In genomic region chr6:109045423-109046012, GRCh38 we compare ENCODE assay signal across 17 cellular contexts. TPM values are rescaled to one million over a fixed set of nuclear protein-coding genes. Genes with fewer than 3 reads are reported as not detected.
DNase-seq lines count a peak whose midpoint lies in the region; ATAC-seq, FAIRE-seq and TF ChIP-seq lines count a peak whose summit lies in the region.
"Had no signal": no experiment of that assay in that cellular context is flagged by ENCODE, and none has a peak within 500 bp of the region (broad histone marks: within the 10 kb centered on the region; RNA-seq: fewer than 3 reads in every experiment).

No MANE protein-coding gene starts in this region.

- no peaks in the 10 kb centered on the region for H3K9me2 ChIP-seq in GM23248 (ENCODE audit: insufficient read depth)

- no peak overlapping the region for H3K9ac ChIP-seq in K562 (ENCODE audit: insufficient read depth in 1 of 2, low read depth in 2 of 2, low read length in 2 of 2)
- no peak overlapping the region for H3K9ac ChIP-seq in GM23248

- in situ Hi-C loops in Panc1 (cut with HindIII; ENCODE audit: low pct_unique_long_range_greater_than_20kb, low sequenced_read_pairs) (no loop called here), K562 (cut with MboI) (no loop called here), GM23248 (cut with MboI) (no loop called here)

- no TSS peak for BruUV-seq in Panc1 (replicated peaks; lab: Mats Ljungman, UMichigan)
- BruUV-seq in K562 (replicated peaks; lab: Mats Ljungman, UMichigan): no TSS peak

- POLR2A ChIA-PET in CD8-positive, alpha-beta memory T cell (lab: Charles Lee): no interaction called here
- POLR2A ChIA-PET in Panc1 (lab: Charles Lee): no interaction called here
- POLR2A ChIA-PET in K562 (lab: Yijun Ruan, JAX): interaction anchor here (0.8 to 1.4 kb wide), 2 partner anchors 11 to 74 kb away, joined by 3 read pairs; no protein-coding TSS in a partner anchor

- peak overlapping the region in 7 of 8 donors; percentile 12 to 82 (median 44) for H3K27ac Mint-ChIP-seq in CD8-positive, alpha-beta memory T cell
- peak overlapping the region; percentile 11 to 47 for H3K27ac Mint-ChIP-seq in natural killer cell

- H3K36me3 Mint-ChIP-seq in CD8-positive, alpha-beta memory T cell: peaks cover 1 to 11% (median 2%) of the 10 kb centered on the region in 3 donors
- no peaks in the 10 kb centered on the region for H3K36me3 Mint-ChIP-seq in natural killer cell

- no peaks in the 10 kb centered on the region for H3K27me3 ChIP-seq in CD8-positive, alpha-beta memory T cell (ENCODE audit: insufficient read depth, low read length, poor library complexity, severe bottlenecking)
- H3K27me3 ChIP-seq in Panc1 (ENCODE audit: control insufficient read depth, insufficient read depth, low read length): no peaks in the 10 kb centered on the region
- H3K27me3 ChIP-seq in K562 (ENCODE audit: control insufficient read depth in 2 of 2, insufficient read depth in 2 of 2, low read length in 2 of 2): no peaks in the 10 kb centered on the region
- H3K27me3 ChIP-seq in GM23248 (replicated peaks; ENCODE audit: insufficient read depth): no peaks in the 10 kb centered on the region
- no peaks in the 10 kb centered on the region for H3K27me3 ChIP-seq in left lung
- H3K27me3 ChIP-seq: SJCRH30 had no signal

- H3K4me3 Mint-ChIP-seq in CD8-positive, alpha-beta memory T cell: no peak overlapping the region
- no peak overlapping the region for H3K4me3 Mint-ChIP-seq in natural killer cell

- TF ChIP-seq POLR2A in K562 (conservative IDR thresholded peaks at IDR 0.05): no peak

- H3K36me3 ChIP-seq in CD8-positive, alpha-beta memory T cell (ENCODE audit: insufficient read depth, low read length): no peaks in the 10 kb centered on the region
- no peaks in the 10 kb centered on the region for H3K36me3 ChIP-seq in Panc1 (ENCODE audit: control insufficient read depth, insufficient read depth, low read length)
- no peaks in the 10 kb centered on the region for H3K36me3 ChIP-seq in K562 (ENCODE audit: control insufficient read depth, insufficient read depth, low read length)
- H3K36me3 ChIP-seq in GM23248 (ENCODE audit: low read depth): no peaks in the 10 kb centered on the region
- no peaks in the 10 kb centered on the region for H3K36me3 ChIP-seq in left lung

- H3K4me1 Mint-ChIP-seq in CD8-positive, alpha-beta memory T cell: peaks cover 28 to 46% (median 30%) of the 10 kb centered on the region in 3 donors
- peaks cover 13 to 23% of the 10 kb centered on the region in 2 donors for H3K4me1 Mint-ChIP-seq in natural killer cell

- no peak for TF ChIP-seq CTCF in Panc1 (IDR thresholded peaks at IDR 0.05)
- no peak for TF ChIP-seq CTCF in K562 (IDR thresholded peaks at IDR 0.05 in 2 of 3, conservative IDR thresholded peaks at IDR 0.05 in 1 of 3; ENCODE audit: insufficient read depth in 2 of 3, low read depth in 1 of 3, low read length in 3 of 3)
- no peak for TF ChIP-seq CTCF in natural killer cell (IDR thresholded peaks at IDR 0.05)
- TF ChIP-seq CTCF in left lung (IDR thresholded peaks at IDR 0.05): no peak

- no peak overlapping the region for H3K4me2 ChIP-seq in K562 (ENCODE audit: insufficient read depth, low read length)
- H3K4me2 ChIP-seq in GM23248 (ENCODE audit: unreplicated experiment): no peak overlapping the region

- no peak overlapping the region for H3K4me3 ChIP-seq in CD8-positive, alpha-beta memory T cell (ENCODE audit: low read length)
- H3K4me3 ChIP-seq in Panc1 (ENCODE audit: low read depth in 2 of 2, low read length in 2 of 2) (no peak overlapping the region), K562 (no peak overlapping the region), GM23248 (no peak overlapping the region), left lung (no peak overlapping the region)
- H3K4me3 ChIP-seq: SJCRH30 had no signal

- H2AFZ ChIP-seq in K562 (ENCODE audit: low read depth, low read length) (no peak overlapping the region), GM23248 (no peak overlapping the region)

- intact Hi-C loops in Panc1 (cut with micrococcal nuclease; ENCODE audit: unreplicated experiment): no loop called here
- intact Hi-C loops in K562 (cut with micrococcal nuclease): no loop called here
- intact Hi-C loops in natural killer cell (cut with micrococcal nuclease): no loop called here
- intact Hi-C loops in left lung (cut with DNase I): no loop called here

- H3K9me3 ChIP-seq in CD8-positive, alpha-beta memory T cell (ENCODE audit: low read length): no peaks in the 10 kb centered on the region
- no peaks in the 10 kb centered on the region for H3K9me3 ChIP-seq in Panc1 (ENCODE audit: control insufficient read depth, insufficient read depth, low read depth, low read length)
- no peaks in the 10 kb centered on the region for H3K9me3 ChIP-seq in K562 (replicated peaks; ENCODE audit: control insufficient read depth, insufficient read depth, low read depth, low read length)
- no peaks in the 10 kb centered on the region for H3K9me3 ChIP-seq in GM23248 (ENCODE audit: low read depth)
- no peaks in the 10 kb centered on the region for H3K9me3 ChIP-seq in left lung

- TF ChIP-seq RAD21 in K562 (CRISPR knock-in tag; conservative IDR thresholded peaks at IDR 0.05 in 1 of 2, IDR thresholded peaks at IDR 0.05 in 1 of 2): no peak

- TF ChIP-seq EP300 in K562 (IDR thresholded peaks at IDR 0.05; ENCODE audit: low read length): no peak; the same call in 1 of the 2 replicates

- H4K20me1 ChIP-seq in K562 (replicated peaks; ENCODE audit: control insufficient read depth, insufficient read depth, low read length): peaks cover 5% of the 10 kb centered on the region; the same call in 1 of the 2 replicates
- H4K20me1 ChIP-seq in GM23248 (ENCODE audit: insufficient read depth): no peaks in the 10 kb centered on the region

- H3K79me2 ChIP-seq in K562 (ENCODE audit: control insufficient read depth, insufficient read depth, low read length) (0 out of 3 replicates have a peak, but pooled peaks cover 2% of the 10 kb centered on the region), GM23248 (ENCODE audit: insufficient read depth) (no peaks in the 10 kb centered on the region)

- DNase-seq in CD8-positive, alpha-beta memory T cell: no peak
- DNase-seq in Panc1 (ENCODE audit: low read depth, low spot score) (no peak), K562 (ENCODE audit: extremely low read depth in 1 of 4, low spot score in 3 of 4) (peak in 2 of 4 experiments; percentile 36 to 65), natural killer cell (no peak), GM23248 (no peak), left lung (no peak)
- DNase-seq: C1 segment of cervical spinal cord, COR-L47, DMS153, GF-D8, NCI-H1417, NCI-H187, NCI-H2107, NCI-H510A treated with DMSO at 0.1 percent for 48 hours, SJCRH30 had no signal

- H3K27ac ChIP-seq in CD8-positive, alpha-beta memory T cell (ENCODE audit: low read depth, low read length): no peak overlapping the region
- no peak overlapping the region for H3K27ac ChIP-seq in Panc1 (ENCODE audit: low read length)
- H3K27ac ChIP-seq in K562 (ENCODE audit: extremely low read depth, low read depth, low read length): no peak overlapping the region
- H3K27ac ChIP-seq in GM23248: no peak overlapping the region
- no peak overlapping the region for H3K27ac ChIP-seq in left lung
- H3K27ac ChIP-seq: SJCRH30 had no signal

- H3K9me3 Mint-ChIP-seq in CD8-positive, alpha-beta memory T cell: no peaks in the 10 kb centered on the region
- no peaks in the 10 kb centered on the region for H3K9me3 Mint-ChIP-seq in natural killer cell

- H3K27me3 Mint-ChIP-seq in CD8-positive, alpha-beta memory T cell: peaks cover 0 to 3% of the 10 kb centered on the region in 2 donors
- H3K27me3 Mint-ChIP-seq in natural killer cell (ENCODE audit: low read depth in 2 of 2): no peaks in the 10 kb centered on the region

- peak; percentile 76 for FAIRE-seq in K562 (lab: Jason Lieb, UNC)
- FAIRE-seq: H1 had no signal

- H3F3A ChIP-seq in GM23248 (ENCODE audit: insufficient read depth): no peaks in the 10 kb centered on the region

- CTCF ChIA-PET in CD8-positive, alpha-beta memory T cell (lab: Charles Lee): interaction anchor here (1.3 kb wide), 1 partner anchor 14 kb away, joined by 4 read pairs; no protein-coding TSS in a partner anchor
- CTCF ChIA-PET in Panc1 (lab: Charles Lee) (no interaction called here), K562 (lab: Yijun Ruan, JAX; ENCODE audit: low intra/inter-chr PET ratio) (no interaction called here)

- no peaks in the 10 kb centered on the region for H3K9me1 ChIP-seq in K562 (ENCODE audit: control insufficient read depth, insufficient read depth, low read length)

- WGBS in K562 (ENCODE audit: insufficient coverage, low coverage, missing lambda C conversion rate): 11% methylated on average over 3 of the region's 3 CpGs
- 95 to 97% methylated on average over 3 of the region's 3 CpGs for WGBS in GM23248 (ENCODE audit: low coverage in 1 of 2, low lambda C conversion rate in 2 of 2, missing lambda C conversion rate in 2 of 2), 2 experiments

- ATAC-seq in Panc1 (peak; percentile 53; the same call in 1 of the 2 replicates), K562 (peak; percentile 88), natural killer cell (no peak), left lung (no peak), GM21825 (IDR thresholded peaks at IDR 0.05; ENCODE audit: unreplicated experiment) (no peak)

- peaks cover 9% of the 10 kb centered on the region for H3K4me1 ChIP-seq in CD8-positive, alpha-beta memory T cell (ENCODE audit: insufficient read depth, low read length)
- H3K4me1 ChIP-seq in Panc1 (ENCODE audit: control insufficient read depth, insufficient read depth, low read length): no peaks in the 10 kb centered on the region
- peaks cover 3 to 4% of the 10 kb centered on the region in 2 experiments; a peak in 3 of 5 replicates for H3K4me1 ChIP-seq in K562 (replicated peaks in 1 of 2; ENCODE audit: control insufficient read depth in 2 of 2, insufficient read depth in 2 of 2, low read length in 2 of 2)
- H3K4me1 ChIP-seq in GM23248 (ENCODE audit: insufficient read depth): no peaks in the 10 kb centered on the region
- H3K4me1 ChIP-seq in left lung: no peaks in the 10 kb centered on the region
- H3K4me1 ChIP-seq: SJCRH30 had no signal

RNA-seq across cellular contexts. Expression of gene SESN1, which starts 49.1 kb away (rescaled TPM):
- 10 to 100 TPM; 20.2 to 22.0 TPM for total RNA-seq in CD8-positive, alpha-beta memory T cell
- polyA plus RNA-seq in CD8-positive, alpha-beta memory T cell: 39.2 TPM
- total RNA-seq in Panc1 (2021; ENCODE audit: unreplicated experiment): 11.3 TPM
- 5.5 TPM for polyA plus RNA-seq in Panc1 (2012; ENCODE audit: insufficient read length)
- 8.5 and 25.3 TPM in 2 replicates for total RNA-seq in K562 (2011; cell fraction: chromatin; rRNA removed; ENCODE audit: low replicate concordance)
- 4.8 and 6.3 TPM in 2 replicates for total RNA-seq in K562 (2011; cell fraction: nucleolus; rRNA removed)
- 9.5 and 18.4 TPM in 2 replicates for total RNA-seq in K562 (2011; cell fraction: nucleoplasm; rRNA removed)
- 6.4 and 6.8 TPM in 2 replicates for total RNA-seq in K562 (2014; rRNA removed)
- 9.4 and 9.8 TPM in 2 replicates for total RNA-seq in K562 (2014; rRNA removed; fragmentation: Illumina TruSeq; extraction: Trizol)
- 9.7 and 11.2 TPM in 2 replicates for total RNA-seq in K562 (2015; rRNA removed; fragmentation: Illumina TruSeq; extraction: Trizol)
- total RNA-seq in K562 (2021): 6.6 and 7.4 TPM in 2 replicates
- 13.0 and 13.3 TPM in 2 replicates for polyA plus RNA-seq in K562 (2011; rRNA removed)
- polyA plus RNA-seq in K562 (2011; cell fraction: cytosol; rRNA removed): 2.5 and 5.3 TPM in 2 replicates
- 5.8 and 10.1 TPM in 2 replicates for polyA plus RNA-seq in K562 (2011; cell fraction: nucleus; rRNA removed)
- polyA plus RNA-seq in K562 (2012): 7.7 and 8.8 TPM in 2 replicates
- polyA plus RNA-seq in K562 (2014; fragmentation: Illumina TruSeq; extraction: Trizol): 8.5 and 8.9 TPM in 2 replicates
- polyA plus RNA-seq in K562 (2014; fragmentation: Nextera tagmentation; extraction: Ambion mirVana): 1 to 10 TPM; 3.1 to 3.8 TPM
- 6.1 and 6.3 TPM in 2 replicates for polyA plus RNA-seq in K562 (2014; rRNA removed)
- 14.6 and 19.8 TPM in 2 replicates for polyA minus RNA-seq in K562 (2011; rRNA and poly(A)+ RNA removed)
- 3.3 and 4.3 TPM in 2 replicates for polyA minus RNA-seq in K562 (2011; cell fraction: cytosol; rRNA and poly(A)+ RNA removed)
- polyA minus RNA-seq in K562 (2011; cell fraction: nucleus; rRNA and poly(A)+ RNA removed): 7.8 and 17.0 TPM in 2 replicates
- 100 to 1,000 TPM in 1 of 3 donors, 10 to 100 TPM in 2; 52.9 to 106 (median 68.9) TPM for total RNA-seq in natural killer cell
- 17.6 and 27.2 TPM in 2 replicates for total RNA-seq in GM23248 (2014; rRNA removed; shearing (Covaris generic))
- polyA plus RNA-seq in GM23248 (2016; fragmentation: Nextera tagmentation; extraction: Ambion mirVana): 14.2 and 14.7 TPM in 2 replicates
- 10 to 100 TPM; 20.5 to 52.1 TPM for total RNA-seq in left lung

RNA-seq across cellular contexts. Expression of gene CEP57L1, which starts 49.8 kb away (rescaled TPM):
- total RNA-seq in CD8-positive, alpha-beta memory T cell: 10 to 100 TPM; 18.6 to 19.1 TPM
- 7.8 TPM for polyA plus RNA-seq in CD8-positive, alpha-beta memory T cell
- total RNA-seq in Panc1 (2021; ENCODE audit: unreplicated experiment) (37.6 TPM), K562 (2014; rRNA removed) (51.0 and 58.0 TPM in 2 replicates), K562 (2014; rRNA removed; fragmentation: Illumina TruSeq; extraction: Trizol) (80.0 and 85.7 TPM in 2 replicates), K562 (2015; rRNA removed; fragmentation: Illumina TruSeq; extraction: Trizol) (70.6 and 79.7 TPM in 2 replicates), K562 (2021) (41.8 and 42.4 TPM in 2 replicates), natural killer cell (10 to 100 TPM in 1 of 3 donors, 1 to 10 TPM in 2; 8.9 to 12.5 (median 9.2) TPM), left lung (10 to 100 TPM; 11.3 to 12.6 TPM)
- polyA plus RNA-seq in Panc1 (2012; ENCODE audit: insufficient read length): 15.0 TPM
- total RNA-seq in K562 (2011; cell fraction: chromatin; rRNA removed; ENCODE audit: low replicate concordance): 19.9 and 82.4 TPM in 2 replicates
- total RNA-seq in K562 (2011; cell fraction: nucleolus; rRNA removed): 9.7 and 18.8 TPM in 2 replicates
- 27.3 and 41.5 TPM in 2 replicates for total RNA-seq in K562 (2011; cell fraction: nucleoplasm; rRNA removed)
- polyA plus RNA-seq in K562 (2011; rRNA removed) (49.9 and 60.7 TPM in 2 replicates), K562 (2014; fragmentation: Illumina TruSeq; extraction: Trizol) (52.1 and 61.8 TPM in 2 replicates), K562 (2014; fragmentation: Nextera tagmentation; extraction: Ambion mirVana) (10 to 100 TPM; 70.0 to 88.6 TPM), K562 (2014; rRNA removed) (39.4 and 49.7 TPM in 2 replicates), GM23248 (2016; fragmentation: Nextera tagmentation; extraction: Ambion mirVana) (25.6 and 26.1 TPM in 2 replicates)
- 23.2 and 23.8 TPM in 2 replicates for polyA plus RNA-seq in K562 (2011; cell fraction: cytosol; rRNA removed)
- 24.9 and 33.2 TPM in 2 replicates for polyA plus RNA-seq in K562 (2011; cell fraction: nucleus; rRNA removed)
- polyA plus RNA-seq in K562 (2012): 29.7 and 29.9 TPM in 2 replicates
- 70.2 and 71.2 TPM in 2 replicates for polyA minus RNA-seq in K562 (2011; rRNA and poly(A)+ RNA removed)
- polyA minus RNA-seq in K562 (2011; cell fraction: cytosol; rRNA and poly(A)+ RNA removed): 21.7 and 24.7 TPM in 2 replicates
- polyA minus RNA-seq in K562 (2011; cell fraction: nucleus; rRNA and poly(A)+ RNA removed): 22.1 and 47.1 TPM in 2 replicates
- 18.1 and 20.6 TPM in 2 replicates for total RNA-seq in GM23248 (2014; rRNA removed; shearing (Covaris generic))

Comparison
In these comparisons a context has a peak if more than half of its experiments do, and no peak if none do; other contexts are left out.
1. ATAC-seq: peak in Panc1 (single experiment) and K562 (single experiment); none in natural killer cell (0 of 3), left lung (single experiment) and GM21825 (single experiment).